Comparison of ENCODE assay signal across 1 cellular context in genomic region chrX:48531359-48531954, GRCh38.
A peak's percentile ranks its signal among the peaks of the same experiment; 100 is the strongest.
TF ChIP-seq lines count a peak whose summit lies in the region.

No MANE protein-coding gene starts in this region.

TF ChIP-seq in K562, 482 proteins besides CTCF, POLR2A, EP300 and RAD21 (continued from another document):
- TF ChIP-seq ZNF592 (IDR thresholded peaks at IDR 0.05) (peak; percentile 76), SMARCA4 (IDR thresholded peaks at IDR 0.05) (peak; percentile 69), GATAD2A (IDR thresholded peaks at IDR 0.05) (peak; percentile 47; the same call in 1 of the 2 replicates), JUND (IDR thresholded peaks at IDR 0.05; ENCODE audit: borderline replicate concordance, low read depth, low read length) (peak; percentile 87), JUND (tag; IDR thresholded peaks at IDR 0.05; ENCODE audit: borderline replicate concordance, low read depth, low read length) (peak; percentile 78; the same call in 2 of the 3 replicates), TFAM (CRISPR knock-in tag; conservative IDR thresholded peaks at IDR 0.05) (no peak), UBTF (IDR thresholded peaks at IDR 0.05; ENCODE audit: borderline replicate concordance in 1 of 2, low read depth in 2 of 2, low read length in 2 of 2) (no peak)
